Comparison of ENCODE assay signal across 1 cellular context in the genomic region with DNA sequence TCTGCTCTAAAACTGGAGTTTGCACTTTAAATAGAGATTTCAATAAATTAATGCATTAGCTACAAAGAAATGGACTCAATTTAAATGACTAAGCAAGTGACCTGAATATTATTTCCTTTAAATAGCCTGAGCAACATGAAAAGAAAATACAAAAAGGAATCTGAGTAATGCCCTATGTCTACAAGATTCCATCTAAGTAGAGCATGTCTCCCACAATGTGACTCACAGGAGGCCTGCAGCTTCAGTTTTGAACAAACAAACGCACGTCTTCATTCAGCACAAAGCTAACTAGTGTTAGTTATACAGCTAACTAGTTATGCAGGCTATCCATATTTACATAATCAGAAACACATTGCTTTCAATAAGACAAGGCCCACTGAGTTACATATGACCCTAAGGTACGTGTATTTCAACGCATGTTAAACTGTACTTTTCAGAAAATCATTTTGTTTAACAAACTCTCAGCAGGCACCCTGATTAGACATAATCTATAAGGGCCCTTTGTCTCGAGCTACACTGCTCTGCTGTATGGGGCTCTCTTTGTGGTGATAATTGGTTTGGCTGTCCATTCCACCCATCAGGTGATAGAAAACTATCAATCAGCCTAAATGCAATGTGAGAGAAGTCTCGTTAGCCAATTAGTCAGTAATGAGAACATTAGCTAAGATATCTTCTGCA.
TF ChIP-seq lines count a peak whose summit lies in the region.

No MANE protein-coding gene starts in this region.

TF ChIP-seq in A549, 52 proteins besides CTCF, POLR2A, EP300 and RAD21 (continued from another document):
- no peak for TF ChIP-seq EHF (CRISPR knock-in tag; IDR thresholded peaks at IDR 0.05)
- TF ChIP-seq KDM1A (IDR thresholded peaks at IDR 0.05; ENCODE audit: low read depth), result no peak
- no peak for TF ChIP-seq RFX5 (IDR thresholded peaks at IDR 0.05)
- TF ChIP-seq GATA3 (IDR thresholded peaks at IDR 0.05; ENCODE audit: borderline replicate concordance), result peak; percentile 96
- no peak for TF ChIP-seq NR3C1 (IDR thresholded peaks at IDR 0.05)
- no peak for TF ChIP-seq EHMT2 (IDR thresholded peaks at IDR 0.05; ENCODE audit: low read depth)
- no peak for TF ChIP-seq NFE2L2 (conservative IDR thresholded peaks at IDR 0.05; ENCODE audit: low read length)
- TF ChIP-seq, protein P1, sequence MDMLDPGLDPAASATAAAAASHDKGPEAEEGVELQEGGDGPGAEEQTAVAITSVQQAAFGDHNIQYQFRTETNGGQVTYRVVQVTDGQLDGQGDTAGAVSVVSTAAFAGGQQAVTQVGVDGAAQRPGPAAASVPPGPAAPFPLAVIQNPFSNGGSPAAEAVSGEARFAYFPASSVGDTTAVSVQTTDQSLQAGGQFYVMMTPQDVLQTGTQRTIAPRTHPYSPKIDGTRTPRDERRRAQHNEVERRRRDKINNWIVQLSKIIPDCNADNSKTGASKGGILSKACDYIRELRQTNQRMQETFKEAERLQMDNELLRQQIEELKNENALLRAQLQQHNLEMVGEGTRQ (IDR thresholded peaks at IDR 0.05), result no peak
- TF ChIP-seq POLR2AphosphoS2 (conservative IDR thresholded peaks at IDR 0.05; ENCODE audit: low read length), result no peak
- TF ChIP-seq SMC3 (IDR thresholded peaks at IDR 0.05), result no peak; the same call in 2 of the 3 replicates
- TF ChIP-seq ZC3H11A (IDR thresholded peaks at IDR 0.05), result no peak
- TF ChIP-seq MYC (IDR thresholded peaks at IDR 0.05; ENCODE audit: borderline replicate concordance, low read length), result no peak
- no peak for TF ChIP-seq PHF8 (IDR thresholded peaks at IDR 0.05; ENCODE audit: borderline replicate concordance, low read depth)
- TF ChIP-seq, protein P2, sequence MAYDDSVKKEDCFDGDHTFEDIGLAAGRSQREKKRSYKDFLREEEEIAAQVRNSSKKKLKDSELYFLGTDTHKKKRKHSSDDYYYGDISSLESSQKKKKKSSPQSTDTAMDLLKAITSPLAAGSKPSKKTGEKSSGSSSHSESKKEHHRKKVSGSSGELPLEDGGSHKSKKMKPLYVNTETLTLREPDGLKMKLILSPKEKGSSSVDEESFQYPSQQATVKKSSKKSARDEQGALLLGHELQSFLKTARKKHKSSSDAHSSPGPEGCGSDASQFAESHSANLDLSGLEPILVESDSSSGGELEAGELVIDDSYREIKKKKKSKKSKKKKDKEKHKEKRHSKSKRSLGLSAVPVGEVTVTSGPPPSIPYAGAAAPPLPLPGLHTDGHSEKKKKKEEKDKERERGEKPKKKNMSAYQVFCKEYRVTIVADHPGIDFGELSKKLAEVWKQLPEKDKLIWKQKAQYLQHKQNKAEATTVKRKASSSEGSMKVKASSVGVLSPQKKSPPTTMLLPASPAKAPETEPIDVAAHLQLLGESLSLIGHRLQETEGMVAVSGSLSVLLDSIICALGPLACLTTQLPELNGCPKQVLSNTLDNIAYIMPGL (CRISPR knock-in tag; IDR thresholded peaks at IDR 0.05; ENCODE audit: borderline replicate concordance), result no peak
- TF ChIP-seq, protein P3, sequence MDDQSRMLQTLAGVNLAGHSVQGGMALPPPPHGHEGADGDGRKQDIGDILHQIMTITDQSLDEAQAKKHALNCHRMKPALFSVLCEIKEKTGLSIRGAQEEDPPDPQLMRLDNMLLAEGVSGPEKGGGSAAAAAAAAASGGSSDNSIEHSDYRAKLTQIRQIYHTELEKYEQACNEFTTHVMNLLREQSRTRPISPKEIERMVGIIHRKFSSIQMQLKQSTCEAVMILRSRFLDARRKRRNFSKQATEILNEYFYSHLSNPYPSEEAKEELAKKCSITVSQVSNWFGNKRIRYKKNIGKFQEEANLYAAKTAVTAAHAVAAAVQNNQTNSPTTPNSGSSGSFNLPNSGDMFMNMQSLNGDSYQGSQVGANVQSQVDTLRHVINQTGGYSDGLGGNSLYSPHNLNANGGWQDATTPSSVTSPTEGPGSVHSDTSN (IDR thresholded peaks at IDR 0.05), result no peak
- no peak for TF ChIP-seq TP53 (CRISPR knock-in tag; IDR thresholded peaks at IDR 0.05)
- TF ChIP-seq RARB (CRISPR knock-in tag; IDR thresholded peaks at IDR 0.05), result no peak
- TF ChIP-seq, protein P4, sequence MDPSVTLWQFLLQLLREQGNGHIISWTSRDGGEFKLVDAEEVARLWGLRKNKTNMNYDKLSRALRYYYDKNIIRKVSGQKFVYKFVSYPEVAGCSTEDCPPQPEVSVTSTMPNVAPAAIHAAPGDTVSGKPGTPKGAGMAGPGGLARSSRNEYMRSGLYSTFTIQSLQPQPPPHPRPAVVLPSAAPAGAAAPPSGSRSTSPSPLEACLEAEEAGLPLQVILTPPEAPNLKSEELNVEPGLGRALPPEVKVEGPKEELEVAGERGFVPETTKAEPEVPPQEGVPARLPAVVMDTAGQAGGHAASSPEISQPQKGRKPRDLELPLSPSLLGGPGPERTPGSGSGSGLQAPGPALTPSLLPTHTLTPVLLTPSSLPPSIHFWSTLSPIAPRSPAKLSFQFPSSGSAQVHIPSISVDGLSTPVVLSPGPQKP (IDR thresholded peaks at IDR 0.05; ENCODE audit: low read depth, low read length), result no peak
- TF ChIP-seq, protein P5, sequence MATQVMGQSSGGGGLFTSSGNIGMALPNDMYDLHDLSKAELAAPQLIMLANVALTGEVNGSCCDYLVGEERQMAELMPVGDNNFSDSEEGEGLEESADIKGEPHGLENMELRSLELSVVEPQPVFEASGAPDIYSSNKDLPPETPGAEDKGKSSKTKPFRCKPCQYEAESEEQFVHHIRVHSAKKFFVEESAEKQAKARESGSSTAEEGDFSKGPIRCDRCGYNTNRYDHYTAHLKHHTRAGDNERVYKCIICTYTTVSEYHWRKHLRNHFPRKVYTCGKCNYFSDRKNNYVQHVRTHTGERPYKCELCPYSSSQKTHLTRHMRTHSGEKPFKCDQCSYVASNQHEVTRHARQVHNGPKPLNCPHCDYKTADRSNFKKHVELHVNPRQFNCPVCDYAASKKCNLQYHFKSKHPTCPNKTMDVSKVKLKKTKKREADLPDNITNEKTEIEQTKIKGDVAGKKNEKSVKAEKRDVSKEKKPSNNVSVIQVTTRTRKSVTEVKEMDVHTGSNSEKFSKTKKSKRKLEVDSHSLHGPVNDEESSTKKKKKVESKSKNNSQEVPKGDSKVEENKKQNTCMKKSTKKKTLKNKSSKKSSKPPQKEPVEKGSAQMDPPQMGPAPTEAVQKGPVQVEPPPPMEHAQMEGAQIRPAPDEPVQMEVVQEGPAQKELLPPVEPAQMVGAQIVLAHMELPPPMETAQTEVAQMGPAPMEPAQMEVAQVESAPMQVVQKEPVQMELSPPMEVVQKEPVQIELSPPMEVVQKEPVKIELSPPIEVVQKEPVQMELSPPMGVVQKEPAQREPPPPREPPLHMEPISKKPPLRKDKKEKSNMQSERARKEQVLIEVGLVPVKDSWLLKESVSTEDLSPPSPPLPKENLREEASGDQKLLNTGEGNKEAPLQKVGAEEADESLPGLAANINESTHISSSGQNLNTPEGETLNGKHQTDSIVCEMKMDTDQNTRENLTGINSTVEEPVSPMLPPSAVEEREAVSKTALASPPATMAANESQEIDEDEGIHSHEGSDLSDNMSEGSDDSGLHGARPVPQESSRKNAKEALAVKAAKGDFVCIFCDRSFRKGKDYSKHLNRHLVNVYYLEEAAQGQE (IDR thresholded peaks at IDR 0.05), result no peak
- no peak for TF ChIP-seq ZSCAN20 (CRISPR knock-in tag; IDR thresholded peaks at IDR 0.05)
- no peak for TF ChIP-seq HOXA7 (CRISPR knock-in tag; IDR thresholded peaks at IDR 0.05)
- no peak for TF ChIP-seq HOXB5 (CRISPR knock-in tag; IDR thresholded peaks at IDR 0.05)
- no peak for TF ChIP-seq HDAC2 (IDR thresholded peaks at IDR 0.05)
- TF ChIP-seq NPAS2 (CRISPR knock-in tag; IDR thresholded peaks at IDR 0.05; ENCODE audit: borderline replicate concordance), result no peak
- TF ChIP-seq CBX8 (IDR thresholded peaks at IDR 0.05), result no peak
- TF ChIP-seq ESRRA (IDR thresholded peaks at IDR 0.05; ENCODE audit: borderline replicate concordance, low read length), result no peak
- TF ChIP-seq RNF2 (IDR thresholded peaks at IDR 0.05; ENCODE audit: borderline replicate concordance, low read depth), result no peak
- TF ChIP-seq KDM5A (IDR thresholded peaks at IDR 0.05), result no peak
- no peak for TF ChIP-seq ZNF302 (CRISPR knock-in tag; IDR thresholded peaks at IDR 0.05)
- TF ChIP-seq HEYL (CRISPR knock-in tag; IDR thresholded peaks at IDR 0.05), result no peak
- TF ChIP-seq, protein P6, sequence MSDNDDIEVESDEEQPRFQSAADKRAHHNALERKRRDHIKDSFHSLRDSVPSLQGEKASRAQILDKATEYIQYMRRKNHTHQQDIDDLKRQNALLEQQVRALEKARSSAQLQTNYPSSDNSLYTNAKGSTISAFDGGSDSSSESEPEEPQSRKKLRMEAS (IDR thresholded peaks at IDR 0.05), result peak; percentile 75
- TF ChIP-seq HOXB13 (CRISPR knock-in tag; IDR thresholded peaks at IDR 0.05; ENCODE audit: low read depth), result peak; percentile 51; the same call in 1 of the 2 replicates
- TF ChIP-seq SREBF2 (IDR thresholded peaks at IDR 0.05), result no peak
- no peak for TF ChIP-seq MAZ (IDR thresholded peaks at IDR 0.05; ENCODE audit: borderline replicate concordance, low read depth, low read length)
- peak in 1 of 2 experiments; percentile 52; a peak in 2 of 4 replicates for TF ChIP-seq CEBPB (IDR thresholded peaks at IDR 0.05)
- no peak for TF ChIP-seq CHD2 (IDR thresholded peaks at IDR 0.05; ENCODE audit: low read length, partially characterized antibody)
- TF ChIP-seq, protein P7, sequence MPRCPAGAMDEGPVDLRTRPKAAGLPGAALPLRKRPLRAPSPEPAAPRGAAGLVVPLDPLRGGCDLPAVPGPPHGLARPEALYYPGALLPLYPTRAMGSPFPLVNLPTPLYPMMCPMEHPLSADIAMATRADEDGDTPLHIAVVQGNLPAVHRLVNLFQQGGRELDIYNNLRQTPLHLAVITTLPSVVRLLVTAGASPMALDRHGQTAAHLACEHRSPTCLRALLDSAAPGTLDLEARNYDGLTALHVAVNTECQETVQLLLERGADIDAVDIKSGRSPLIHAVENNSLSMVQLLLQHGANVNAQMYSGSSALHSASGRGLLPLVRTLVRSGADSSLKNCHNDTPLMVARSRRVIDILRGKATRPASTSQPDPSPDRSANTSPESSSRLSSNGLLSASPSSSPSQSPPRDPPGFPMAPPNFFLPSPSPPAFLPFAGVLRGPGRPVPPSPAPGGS (IDR thresholded peaks at IDR 0.05), result peak; percentile 57; the same call in 1 of the 3 replicates
- TF ChIP-seq FOSB (CRISPR knock-in tag; IDR thresholded peaks at IDR 0.05), result no peak
- TF ChIP-seq, protein P8, sequence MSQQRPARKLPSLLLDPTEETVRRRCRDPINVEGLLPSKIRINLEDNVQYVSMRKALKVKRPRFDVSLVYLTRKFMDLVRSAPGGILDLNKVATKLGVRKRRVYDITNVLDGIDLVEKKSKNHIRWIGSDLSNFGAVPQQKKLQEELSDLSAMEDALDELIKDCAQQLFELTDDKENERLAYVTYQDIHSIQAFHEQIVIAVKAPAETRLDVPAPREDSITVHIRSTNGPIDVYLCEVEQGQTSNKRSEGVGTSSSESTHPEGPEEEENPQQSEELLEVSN (IDR thresholded peaks at IDR 0.05; ENCODE audit: borderline replicate concordance, low read depth), result no peak
- peak; percentile 90 for TF ChIP-seq JUNB (IDR thresholded peaks at IDR 0.05)
- TF ChIP-seq MAFK (IDR thresholded peaks at IDR 0.05; ENCODE audit: partially characterized antibody), result peak; percentile 41
- TF ChIP-seq CHD4 (IDR thresholded peaks at IDR 0.05; ENCODE audit: borderline replicate concordance), result no peak
- TF ChIP-seq CBX2 (IDR thresholded peaks at IDR 0.05; ENCODE audit: borderline replicate concordance, low read depth), result no peak
